In the genomic region with DNA sequence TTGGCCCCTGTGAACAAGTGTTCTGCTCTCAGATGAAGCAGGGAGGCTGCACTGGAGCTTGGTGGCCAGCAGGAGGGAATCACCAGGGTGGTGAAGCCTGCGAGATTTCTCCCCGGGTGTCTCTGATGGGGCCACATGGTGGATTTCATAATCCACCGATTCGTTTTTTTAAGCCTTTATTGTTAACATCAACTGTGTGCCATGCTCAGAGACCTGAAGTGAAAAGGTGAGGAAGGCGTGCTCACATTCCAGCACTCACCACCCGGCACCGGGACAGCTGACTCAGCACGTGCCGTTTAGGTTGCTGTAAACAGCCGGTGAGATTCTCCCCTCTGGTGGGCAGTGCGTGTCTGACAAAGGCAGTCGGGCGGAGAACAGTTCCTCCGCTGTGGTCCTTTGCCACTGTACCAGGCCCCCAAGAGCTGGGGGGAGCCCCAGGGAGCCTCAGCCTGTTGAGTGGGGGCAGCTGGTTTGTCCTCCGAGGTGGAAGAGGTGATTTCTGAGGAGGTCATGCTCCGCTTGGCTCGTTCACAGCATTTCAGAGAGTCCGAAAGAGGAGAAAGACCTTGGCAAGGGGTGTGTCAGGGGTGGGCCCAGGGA, we compare ENCODE assay signal across 10 cellular contexts. TPM values are rescaled to one million over a fixed set of nuclear protein-coding genes. Genes with fewer than 3 reads are reported as not detected.
DNase-seq lines count a peak whose midpoint lies in the region; ATAC-seq, FAIRE-seq and TF ChIP-seq lines count a peak whose summit lies in the region.
"Had no signal": no experiment of that assay in that cellular context is flagged by ENCODE, and none has a peak within 500 bp of the region (broad histone marks: within the 10 kb centered on the region; RNA-seq: fewer than 3 reads in every experiment).

No MANE protein-coding gene starts in this region.

- H4K20me1 ChIP-seq in GM23338 (replicated peaks; ENCODE audit: insufficient read depth) (peaks cover 6% of the 10 kb centered on the region; the same call in 1 of the 2 replicates), HepG2 (ENCODE audit: insufficient read depth, low read length) (no peaks in the 10 kb centered on the region; the same call in 1 of the 2 replicates)

- no peaks in the 10 kb centered on the region for H3K9me3 ChIP-seq in HepG2 (ENCODE audit: low read length)

- no peak for FAIRE-seq in HepG2 (lab: Jason Lieb, UNC)

- ATAC-seq in GM23338 (peak; percentile 50), HepG2 (peak; percentile 53), HG03571 (IDR thresholded peaks at IDR 0.05; ENCODE audit: unreplicated experiment) (no peak), HG03442 (IDR thresholded peaks at IDR 0.05; ENCODE audit: unreplicated experiment) (no peak)
- ATAC-seq: activated CD8-positive, alpha-beta T cell treated with anti-CD3 and anti-CD28 coated beads for 36 hours had no signal

- peaks cover 15% of the 10 kb centered on the region for H3K36me3 Mint-ChIP-seq in GM23338 (ENCODE audit: low read depth)

- BruUV-seq in HepG2 (replicated peaks; lab: Mats Ljungman, UMichigan), result no TSS peak

- DNase-seq in AG09319 (ENCODE audit: extremely low read depth, low read depth) (no peak), GM23338 (ENCODE audit: low spot score) (peak; percentile 37), amniotic epithelial cell (ENCODE audit: low read depth) (peak; percentile 54), HepG2 (ENCODE audit: low spot score) (no peak), middle frontal gyrus (ENCODE audit: extremely low spot score, low spot score) (no peak), OCI-M1 (lab: John Stamatoyannopoulos, UW) (no peak)
- DNase-seq: activated CD8-positive, alpha-beta T cell treated with anti-CD3 and anti-CD28 coated beads for 36 hours; DMS 273 treated with DMSO at 0.1 percent for 48 hours had no signal

- H3K4me3 ChIP-seq in GM23338 (no peak overlapping the region), HepG2 (replicated peaks in 1 of 3; ENCODE audit: insufficient read depth in 1 of 3, low read depth in 2 of 3, low read length in 3 of 3) (no peak overlapping the region)

- no peak overlapping the region for H2AFZ ChIP-seq in GM23338
- no peak overlapping the region for H2AFZ ChIP-seq in HepG2 (ENCODE audit: low read length)

- no peaks in the 10 kb centered on the region for H3K9me2 ChIP-seq in GM23338 (ENCODE audit: insufficient read depth)

- H3K4me3 Mint-ChIP-seq in GM23338, result no peak overlapping the region
- H3K4me3 Mint-ChIP-seq: activated CD8-positive, alpha-beta T cell treated with anti-CD3 and anti-CD28 coated beads for 36 hours had no signal

- H3K4me1 Mint-ChIP-seq in GM23338, result peaks cover 12% of the 10 kb centered on the region; the same call in 2 of the 3 replicates

- H3K4me2 ChIP-seq in GM23338 (no peak overlapping the region), HepG2 (ENCODE audit: low read depth, low read length) (no peak overlapping the region)

- no peaks in the 10 kb centered on the region for H3F3A ChIP-seq in GM23338 (replicated peaks; ENCODE audit: low read depth)

- no peaks in the 10 kb centered on the region; the same call in 2 of the 3 replicates for H3K9me3 Mint-ChIP-seq in GM23338
- H3K9me3 Mint-ChIP-seq: activated CD8-positive, alpha-beta T cell treated with anti-CD3 and anti-CD28 coated beads for 36 hours had no signal

- peaks cover 7% of the 10 kb centered on the region for H3K27me3 Mint-ChIP-seq in GM23338 (ENCODE audit: insufficient read depth, low read depth, poor library complexity)
- H3K27me3 Mint-ChIP-seq: activated CD8-positive, alpha-beta T cell treated with anti-CD3 and anti-CD28 coated beads for 36 hours had no signal

- H3K27me3 ChIP-seq in GM23338 (ENCODE audit: insufficient read depth), result no peaks in the 10 kb centered on the region
- H3K27me3 ChIP-seq in HepG2 (ENCODE audit: control insufficient read depth in 1 of 2, insufficient read depth in 2 of 2, low read length in 2 of 2), result no peaks in the 10 kb centered on the region

- in situ Hi-C loops in HepG2 (cut with HindIII; ENCODE audit: extremely low pct_ligation_motif_present, low pct_unique_long_range_greater_than_20kb), result no loop called here

- TF ChIP-seq CTCF in AG09319 (IDR thresholded peaks at IDR 0.05; ENCODE audit: low read depth, low read length), result peak; percentile 21
- TF ChIP-seq CTCF in GM23338 (conservative IDR thresholded peaks at IDR 0.05; ENCODE audit: low read depth in 2 of 2), result peak in 1 of 2 experiments; percentile 35; a peak in 2 of 4 replicates
- TF ChIP-seq CTCF in HepG2 (CRISPR knock-in tag; IDR thresholded peaks at IDR 0.05), result no peak

- H3K27ac ChIP-seq in GM23338 (ENCODE audit: low read depth), result no peak overlapping the region
- no peak overlapping the region for H3K27ac ChIP-seq in HepG2 (ENCODE audit: extremely low read length, insufficient read depth, low read length)

- TF ChIP-seq POLR2A in HepG2 (IDR thresholded peaks at IDR 0.05; ENCODE audit: insufficient read depth in 1 of 2, low read depth in 2 of 2, low read length in 2 of 2), result no peak

- H3K36me3 ChIP-seq in GM23338 (ENCODE audit: insufficient read depth), result no peaks in the 10 kb centered on the region
- H3K36me3 ChIP-seq in HepG2 (replicated peaks in 1 of 2; ENCODE audit: control insufficient read depth in 1 of 2, insufficient read depth in 2 of 2, low read length in 2 of 2), result peaks cover 16 to 49% of the 10 kb centered on the region in 2 experiments; a peak in 4 of 5 replicates

- POLR2A ChIA-PET in HepG2 (lab: Yijun Ruan, JAX), result no interaction called here

- TF ChIP-seq RAD21 in HepG2 (CRISPR knock-in tag; IDR thresholded peaks at IDR 0.05), result no peak

- TF ChIP-seq EP300 in HepG2 (IDR thresholded peaks at IDR 0.05; ENCODE audit: low read depth in 2 of 2, low read length in 2 of 2) (no peak), HepG2 (CRISPR knock-in tag; IDR thresholded peaks at IDR 0.05; ENCODE audit: borderline replicate concordance) (no peak)

- peak overlapping the region; percentile 48; the same call in 1 of the 2 replicates for H3K27ac Mint-ChIP-seq in GM23338
- H3K27ac Mint-ChIP-seq: activated CD8-positive, alpha-beta T cell treated with anti-CD3 and anti-CD28 coated beads for 36 hours had no signal

- H3K79me2 ChIP-seq in GM23338 (replicated peaks; ENCODE audit: insufficient read depth) (peaks cover 4% of the 10 kb centered on the region), HepG2 (ENCODE audit: insufficient read depth, low read length) (no peaks in the 10 kb centered on the region)

- H3K4me1 ChIP-seq in GM23338 (ENCODE audit: insufficient read depth) (no peaks in the 10 kb centered on the region), HepG2 (ENCODE audit: insufficient read depth, low read length) (no peaks in the 10 kb centered on the region)

- CTCF ChIA-PET in HepG2 (lab: Yijun Ruan, JAX; ENCODE audit: low intra/inter-chr PET ratio, low total read pairs), result no interaction called here

- H3K9ac ChIP-seq in HepG2 (ENCODE audit: insufficient read depth, low read depth, low read length), result no peak overlapping the region

- intact Hi-C loops in HepG2 (cut with micrococcal nuclease; ENCODE audit: unreplicated experiment), result no loop called here

- WGBS in HepG2 (ENCODE audit: low lambda C conversion rate), result 91% methylated on average over 15 of the region's 18 CpGs

RNA-seq across cellular contexts. Expression of a gene that starts 12.7 kb away (rescaled TPM):
- total RNA-seq in GM23338 (2014; rRNA removed; shearing (Covaris generic)), result 0.97 and 1.8 TPM in 2 replicates
- polyA plus RNA-seq in GM23338 (2016; fragmentation: Nextera tagmentation; extraction: Ambion mirVana) (0.27 and 0.61 TPM in 2 replicates), HepG2 (2011; rRNA removed) (0.18 and 0.28 TPM in 2 replicates)
- total RNA-seq in HepG2 (2016; rRNA removed; fragmentation: Illumina TruSeq; extraction: Trizol), result 0.13 and 0.35 TPM in 2 replicates
- 0.30 and 0.44 TPM in 2 replicates for total RNA-seq in HepG2 (2016; cell fraction: cytosol; rRNA removed; fragmentation: Illumina TruSeq; extraction: Trizol; ENCODE audit: low read depth)
- total RNA-seq in HepG2 (2016; cell fraction: insoluble cytoplasmic fraction; rRNA removed; fragmentation: Illumina TruSeq; extraction: Trizol), result 0.17 and 0.19 TPM in 2 replicates
- total RNA-seq in HepG2 (2016; cell fraction: membrane; rRNA removed; fragmentation: Illumina TruSeq; extraction: Trizol), result 0.14 and 0.22 TPM in 2 replicates
- 0.19 and 0.41 TPM in 2 replicates for total RNA-seq in HepG2 (2016; cell fraction: nucleus; rRNA removed; fragmentation: Illumina TruSeq; extraction: Trizol)
- 0.17 and 0.20 TPM in 2 replicates for polyA plus RNA-seq in HepG2 (2011; cell fraction: cytosol; rRNA removed)
- polyA plus RNA-seq in HepG2 (2011; cell fraction: nucleus; rRNA removed), result 1.5 and 2.1 TPM in 2 replicates
- 0.23 and 0.61 TPM in 2 replicates for polyA plus RNA-seq in HepG2 (2012)
- 0.16 TPM in 1 of 2 replicates, not detected in the other for polyA plus RNA-seq in HepG2 (2016; cell fraction: cytosol; fragmentation: Illumina TruSeq; extraction: Trizol; ENCODE audit: low read depth)
- polyA plus RNA-seq in HepG2 (2016; cell fraction: insoluble cytoplasmic fraction; fragmentation: Illumina TruSeq; extraction: Trizol; ENCODE audit: low read depth), result 0.15 and 0.39 TPM in 2 replicates
- 0.09 and 0.48 TPM in 2 replicates for polyA plus RNA-seq in HepG2 (2016; cell fraction: membrane; fragmentation: Illumina TruSeq; extraction: Trizol; ENCODE audit: low read depth)
- 0.63 and 0.89 TPM in 2 replicates for polyA plus RNA-seq in HepG2 (2016; cell fraction: nucleus; fragmentation: Illumina TruSeq; extraction: Trizol; ENCODE audit: insufficient read depth, low read depth)
- polyA minus RNA-seq in HepG2 (2011; rRNA and poly(A)+ RNA removed; ENCODE audit: low replicate concordance), result 0.30 and 8.5 TPM in 2 replicates
- polyA minus RNA-seq in HepG2 (2011; cell fraction: cytosol; rRNA and poly(A)+ RNA removed), result 0.40 TPM in 1 of 2 replicates, not detected in the other
- polyA minus RNA-seq in HepG2 (2011; cell fraction: nucleus; rRNA and poly(A)+ RNA removed), result 0.39 and 1.1 TPM in 2 replicates

RNA-seq across cellular contexts. Expression of a gene that starts 37.3 kb away (rescaled TPM):
- 80.6 and 80.9 TPM in 2 replicates for total RNA-seq in GM23338 (2014; rRNA removed; shearing (Covaris generic))
- polyA plus RNA-seq in GM23338 (2016; fragmentation: Nextera tagmentation; extraction: Ambion mirVana) (127 and 129 TPM in 2 replicates), HepG2 (2011; rRNA removed) (150 and 176 TPM in 2 replicates)
- total RNA-seq in HepG2 (2016; rRNA removed; fragmentation: Illumina TruSeq; extraction: Trizol), result 120 and 134 TPM in 2 replicates
- 36.0 and 42.8 TPM in 2 replicates for total RNA-seq in HepG2 (2016; cell fraction: cytosol; rRNA removed; fragmentation: Illumina TruSeq; extraction: Trizol; ENCODE audit: low read depth)
- total RNA-seq in HepG2 (2016; cell fraction: insoluble cytoplasmic fraction; rRNA removed; fragmentation: Illumina TruSeq; extraction: Trizol), result 119 and 122 TPM in 2 replicates
- 79.2 and 83.1 TPM in 2 replicates for total RNA-seq in HepG2 (2016; cell fraction: membrane; rRNA removed; fragmentation: Illumina TruSeq; extraction: Trizol)
- 56.7 and 60.4 TPM in 2 replicates for total RNA-seq in HepG2 (2016; cell fraction: nucleus; rRNA removed; fragmentation: Illumina TruSeq; extraction: Trizol)
- 179 and 184 TPM in 2 replicates for polyA plus RNA-seq in HepG2 (2011; cell fraction: cytosol; rRNA removed)
- 76.8 and 88.9 TPM in 2 replicates for polyA plus RNA-seq in HepG2 (2011; cell fraction: nucleus; rRNA removed)
- polyA plus RNA-seq in HepG2 (2012), result 73.8 and 84.9 TPM in 2 replicates
- 39.4 and 49.9 TPM in 2 replicates for polyA plus RNA-seq in HepG2 (2016; cell fraction: cytosol; fragmentation: Illumina TruSeq; extraction: Trizol; ENCODE audit: low read depth)
- 131 and 139 TPM in 2 replicates for polyA plus RNA-seq in HepG2 (2016; cell fraction: insoluble cytoplasmic fraction; fragmentation: Illumina TruSeq; extraction: Trizol; ENCODE audit: low read depth)
- 63.4 and 71.2 TPM in 2 replicates for polyA plus RNA-seq in HepG2 (2016; cell fraction: membrane; fragmentation: Illumina TruSeq; extraction: Trizol; ENCODE audit: low read depth)
- 103 and 107 TPM in 2 replicates for polyA plus RNA-seq in HepG2 (2016; cell fraction: nucleus; fragmentation: Illumina TruSeq; extraction: Trizol; ENCODE audit: insufficient read depth, low read depth)
- polyA minus RNA-seq in HepG2 (2011; rRNA and poly(A)+ RNA removed; ENCODE audit: low replicate concordance), result 89.6 and 367 TPM in 2 replicates
- polyA minus RNA-seq in HepG2 (2011; cell fraction: cytosol; rRNA and poly(A)+ RNA removed), result 38.6 and 39.9 TPM in 2 replicates
- 39.9 and 46.1 TPM in 2 replicates for polyA minus RNA-seq in HepG2 (2011; cell fraction: nucleus; rRNA and poly(A)+ RNA removed)

Comparison
In these comparisons a context has a peak if more than half of its experiments do, and no peak if none do; other contexts are left out.
1. DNase-seq: peak in GM23338 (single experiment) and amniotic epithelial cell (single experiment); none in AG09319 (single experiment), HepG2 (single experiment), middle frontal gyrus (single experiment) and OCI-M1 (single experiment).
2. ATAC-seq: peak in GM23338 (single experiment) and HepG2 (single experiment); none in HG03571 (single experiment) and HG03442 (single experiment).